In genomic region chrX:57771689-57772088, GRCh38 we compare ENCODE assay signal across 21 cellular contexts.
DNase-seq lines count a peak whose midpoint lies in the region; ATAC-seq, FAIRE-seq and TF ChIP-seq lines count a peak whose summit lies in the region.
"Had no signal": no experiment of that assay in that cellular context is flagged by ENCODE, and none has a peak within 500 bp of the region (broad histone marks: within the 10 kb centered on the region; RNA-seq: fewer than 3 reads in every experiment).

No MANE protein-coding gene starts in this region.

- DNase-seq in HT1080 (ENCODE audit: low read depth) (peak; percentile 3), RKO (ENCODE audit: low spot score) (peak; percentile 7), mammary epithelial cell (peak; percentile 32), foreskin keratinocyte (peak; percentile 0 to 1), NCI-H226 (no peak), GM12891 (ENCODE audit: insufficient read length, low spot score) (no peak)
- DNase-seq in activated CD8-positive, alpha-beta memory T cell treated with anti-CD3 and anti-CD28 coated beads for 24 hours, result no peak
- DNase-seq: C1 segment of cervical spinal cord; CD4-positive, alpha-beta memory T cell; COR-L47; DMS153; DMS79 treated with DMSO at 0.1 percent for 48 hours; EL; GDM1; IMR-90 had no signal

- TF ChIP-seq POLR2A in GM12891 (IDR thresholded peaks at IDR 0.05; ENCODE audit: low read depth, low read length), result no peak

- BruUV-seq in mammary epithelial cell (replicated peaks; lab: Mats Ljungman, UMichigan), result no TSS peak

- H3K4me3 ChIP-seq in mammary epithelial cell (replicated peaks in 1 of 3; ENCODE audit: insufficient read depth in 1 of 3, low read depth in 2 of 3, low read length in 3 of 3), result no peak overlapping the region

- intact Hi-C loops in mammary epithelial cell (cut with micrococcal nuclease), result no loop called here

- in situ Hi-C loops in mammary epithelial cell (cut with MboI; ENCODE audit: low sequenced_read_pairs in 2 of 2), result no loop called here

- H2AFZ ChIP-seq in mammary epithelial cell (ENCODE audit: low read depth, low read length), result no peak overlapping the region

- H3K36me3 ChIP-seq in mammary epithelial cell (ENCODE audit: insufficient read depth, low read length), result no peaks in the 10 kb centered on the region

- no peak overlapping the region for H3K9ac ChIP-seq in mammary epithelial cell (ENCODE audit: insufficient read depth, low read length)

- H3K4me1 ChIP-seq in mammary epithelial cell (ENCODE audit: insufficient read depth, low read length), result no peaks in the 10 kb centered on the region
- H3K4me1 ChIP-seq in foreskin keratinocyte, result no peaks in the 10 kb centered on the region

- no peaks in the 10 kb centered on the region for H3K79me2 ChIP-seq in mammary epithelial cell (ENCODE audit: insufficient read depth, low read length)

- H3K27me3 ChIP-seq in mammary epithelial cell (ENCODE audit: insufficient read depth, low read length) (peaks cover 2% of the 10 kb centered on the region), foreskin keratinocyte (no peaks in the 10 kb centered on the region)

- dilution Hi-C loops in mammary epithelial cell (cut with HindIII; ENCODE audit: low sequenced_read_pairs), result no loop called here

- no peaks in the 10 kb centered on the region for H3K9me3 ChIP-seq in mammary epithelial cell (replicated peaks; ENCODE audit: insufficient read depth, low read length)

- no peak overlapping the region for H3K4me2 ChIP-seq in mammary epithelial cell (ENCODE audit: insufficient read depth, low read depth, low read length)

- no peak for FAIRE-seq in GM12891 (lab: Jason Lieb, UNC)
- FAIRE-seq: A204.1, D721Med, GM19239, H54 had no signal

- no peaks in the 10 kb centered on the region for H4K20me1 ChIP-seq in mammary epithelial cell (ENCODE audit: insufficient read depth, low read length)

- ATAC-seq in foreskin keratinocyte (no peak), GM21423 (IDR thresholded peaks at IDR 0.05; ENCODE audit: unreplicated experiment) (no peak)
- ATAC-seq: HCT116 had no signal

- TF ChIP-seq CTCF in mammary epithelial cell (conservative IDR thresholded peaks at IDR 0.05 in 1 of 2, IDR thresholded peaks at IDR 0.05 in 1 of 2; ENCODE audit: extremely low read depth in 1 of 2, insufficient read depth in 1 of 2, low read depth in 1 of 2, low read length in 2 of 2) (no peak), foreskin keratinocyte (conservative IDR thresholded peaks at IDR 0.05) (no peak)

- H3K27ac ChIP-seq in mammary epithelial cell (ENCODE audit: insufficient read depth, low read depth, low read length) (no peak overlapping the region), foreskin keratinocyte (no peak overlapping the region)

- CTCF ChIA-PET in mammary epithelial cell (lab: Charles Lee; ENCODE audit: low non-redundant PET), result no interaction called here

TF ChIP-seq in GM12891, 5 proteins besides CTCF, POLR2A, EP300 and RAD21:
- TF ChIP-seq POLR2AphosphoS5 (IDR thresholded peaks at IDR 0.05; ENCODE audit: low read depth, low read length) (no peak), POU2F2 (IDR thresholded peaks at IDR 0.05; ENCODE audit: low read depth, low read length) (no peak), PAX5 (IDR thresholded peaks at IDR 0.05; ENCODE audit: insufficient read depth, low read length, severe bottlenecking) (no peak), SPI1 (IDR thresholded peaks at IDR 0.05; ENCODE audit: low read depth, low read length) (no peak), TAF1 (IDR thresholded peaks at IDR 0.05; ENCODE audit: low read depth, low read length) (no peak)
TF ChIP-seq in GM12891: peak in this region for 0.

Comparison
In these comparisons a context has a peak if more than half of its experiments do, and no peak if none do; other contexts are left out.
1. DNase-seq: peak in HT1080 (single experiment), RKO (single experiment), mammary epithelial cell (single experiment) and foreskin keratinocyte (2 of 2); none in NCI-H226 (single experiment), GM12891 (single experiment) and activated CD8-positive, alpha-beta memory T cell treated with anti-CD3 and anti-CD28 coated beads for 24 hours (single experiment).